ENCODE assay signal across 13 cellular contexts in genomic region chr5:141095263-141095641, GRCh38. TPM values are rescaled to one million over a fixed set of nuclear protein-coding genes. Genes with fewer than 3 reads are reported as not detected.
A peak's percentile ranks its signal among the peaks of the same experiment; 100 is the strongest.
DNase-seq lines count a peak whose midpoint lies in the region; ATAC-seq and TF ChIP-seq lines count a peak whose summit lies in the region.
"Had no signal": no experiment of that assay in that cellular context is flagged by ENCODE, and none has a peak within 500 bp of the region (broad histone marks: within the 10 kb centered on the region; RNA-seq: fewer than 3 reads in every experiment).

No MANE protein-coding gene starts in this region.

- POLR2A ChIA-PET in SK-N-SH (lab: Yijun Ruan, JAX), result no interaction called here

- H3K4me3 Mint-ChIP-seq in type B pancreatic cell, result peak overlapping the region; percentile 99
- H3K4me3 Mint-ChIP-seq: stimulated activated naive CD8-positive, alpha-beta T cell treated with anti-CD3 and anti-CD28 coated beads, Interleukin-15, amount 100 ng/mL, for 72 hours had no signal

- H3K4me3 ChIP-seq in SK-N-SH (ENCODE audit: low read depth in 2 of 2, low read length in 1 of 2), result peak overlapping the region in 1 of 2 experiments; percentile 51
- H3K4me3 ChIP-seq in breast epithelium, result peak overlapping the region in 2 of 3 donors; percentile 35 to 63
- peak overlapping the region; percentile 48 for H3K4me3 ChIP-seq in lower lobe of right lung

- ATAC-seq in SK-N-SH treated with all-trans-retinoic acid at 6 μM for 48 hours (no peak), lower lobe of right lung (no peak), GM21825 (IDR thresholded peaks at IDR 0.05; ENCODE audit: unreplicated experiment) (no peak)
- ATAC-seq: stimulated activated naive CD8-positive, alpha-beta T cell treated with anti-CD3 and anti-CD28 coated beads, Interleukin-15, amount 100 ng/mL, for 72 hours had no signal

- no peaks in the 10 kb centered on the region for H3K79me2 ChIP-seq in SK-N-SH (ENCODE audit: insufficient read depth)

- H3K27ac ChIP-seq in SK-N-SH (ENCODE audit: low read depth in 2 of 2, low read length in 1 of 2) (no peak overlapping the region), breast epithelium (no peak overlapping the region), lower lobe of right lung (no peak overlapping the region)
- H3K27ac ChIP-seq: neutrophil had no signal

- no peak for TF ChIP-seq POLR2A in breast epithelium (IDR thresholded peaks at IDR 0.05)

- H3K27me3 ChIP-seq in SK-N-SH (ENCODE audit: insufficient read depth) (no peaks in the 10 kb centered on the region), breast epithelium (no peaks in the 10 kb centered on the region), lower lobe of right lung (ENCODE audit: low read depth) (peaks cover 10% of the 10 kb centered on the region)

- TF ChIP-seq RAD21 in SK-N-SH (IDR thresholded peaks at IDR 0.05; ENCODE audit: low read length), result no peak

- H3K9me3 ChIP-seq in SK-N-SH, result no peaks in the 10 kb centered on the region
- H3K9me3 ChIP-seq in breast epithelium, result peaks cover 33 to 69% of the 10 kb centered on the region in 2 donors
- H3K9me3 ChIP-seq in lower lobe of right lung, result peaks cover 36% of the 10 kb centered on the region

- no peaks in the 10 kb centered on the region for H3K4me1 Mint-ChIP-seq in type B pancreatic cell (ENCODE audit: unreplicated experiment)
- H3K4me1 Mint-ChIP-seq: immature natural killer cell; stimulated activated naive CD8-positive, alpha-beta T cell treated with anti-CD3 and anti-CD28 coated beads, Interleukin-15, amount 100 ng/mL, for 72 hours had no signal

- H3K4me1 ChIP-seq in SK-N-SH (ENCODE audit: control insufficient read depth in 1 of 2, insufficient read depth in 2 of 2, low read depth in 1 of 2, low read length in 1 of 2), result no peaks in the 10 kb centered on the region
- H3K4me1 ChIP-seq in breast epithelium, result no peaks in the 10 kb centered on the region
- no peaks in the 10 kb centered on the region for H3K4me1 ChIP-seq in lower lobe of right lung

- no peaks in the 10 kb centered on the region for H3K36me3 ChIP-seq in SK-N-SH (replicated peaks in 1 of 2; ENCODE audit: control insufficient read depth in 1 of 2, insufficient read depth in 2 of 2, low read length in 1 of 2)
- no peaks in the 10 kb centered on the region for H3K36me3 ChIP-seq in breast epithelium
- H3K36me3 ChIP-seq in lower lobe of right lung, result no peaks in the 10 kb centered on the region
- H3K36me3 ChIP-seq: neutrophil had no signal

- H3K36me3 Mint-ChIP-seq in type B pancreatic cell, result peaks cover 39% of the 10 kb centered on the region

- peak overlapping the region; percentile 96 for H3K27ac Mint-ChIP-seq in type B pancreatic cell
- H3K27ac Mint-ChIP-seq: immature natural killer cell had no signal

- H3K9me2 ChIP-seq in SK-N-SH, result no peaks in the 10 kb centered on the region

- H3K4me2 ChIP-seq in SK-N-SH, result peak overlapping the region; percentile 37; the same call in 1 of the 2 replicates

- peaks cover 22% of the 10 kb centered on the region for H3K9me3 Mint-ChIP-seq in type B pancreatic cell

- peak overlapping the region; percentile 37; the same call in 1 of the 2 replicates for H3K9ac ChIP-seq in SK-N-SH

- H4K20me1 ChIP-seq in SK-N-SH (ENCODE audit: insufficient read depth), result no peaks in the 10 kb centered on the region

- H3K27me3 Mint-ChIP-seq in type B pancreatic cell, result peaks cover 2% of the 10 kb centered on the region

- intact Hi-C loops in breast epithelium (cut with DNase I; ENCODE audit: low total_unique reads), result no loop called here
- intact Hi-C loops in lower lobe of right lung (cut with DNase I), result no loop called here

- CTCF ChIA-PET in SK-N-SH (lab: Yijun Ruan, JAX), result interaction anchor here (2.0 to 2.2 kb wide), 2 partner anchors 11 to 26 kb away, joined by 5 to 10 read pairs; partner anchors contain the start of gene PCDHB4

- TF ChIP-seq EP300 in SK-N-SH (IDR thresholded peaks at IDR 0.05; ENCODE audit: borderline replicate concordance in 1 of 2, low read depth in 1 of 2, low read length in 1 of 2), result no peak

- TF ChIP-seq CTCF in SK-N-SH (IDR thresholded peaks at IDR 0.05) (no peak), breast epithelium (IDR thresholded peaks at IDR 0.05) (no peak), lower lobe of right lung (IDR thresholded peaks at IDR 0.05) (no peak), type B pancreatic cell (conservative IDR thresholded peaks at IDR 0.05) (no peak)

- DNase-seq in SK-N-SH, result no peak
- DNase-seq in breast epithelium (ENCODE audit: low spot score in 2 of 2), result no peak
- no peak for DNase-seq in lower lobe of right lung
- DNase-seq in type B pancreatic cell (ENCODE audit: extremely low spot score, unreplicated experiment), result no peak
- DNase-seq in hepatic stellate cell (ENCODE audit: low spot score), result no peak
- no peak for DNase-seq in activated naive CD4-positive, alpha-beta T cell treated with anti-CD3 and anti-CD28 coated beads, Interleukin-2, amount 50 U/mL, for 16 hours
- DNase-seq: immature natural killer cell; stimulated activated CD4-positive, alpha-beta T cell treated with anti-CD3 and anti-CD28 coated beads, Interleukin-4, amount 100 ng/mL, for 1 hour; stimulated activated naive CD8-positive, alpha-beta T cell treated with anti-CD3 and anti-CD28 coated beads, Interleukin-15, amount 100 ng/mL, for 72 hours had no signal

- H2AFZ ChIP-seq in SK-N-SH (ENCODE audit: low read depth), result no peak overlapping the region

- no peaks in the 10 kb centered on the region for H3F3A ChIP-seq in SK-N-SH (replicated peaks; ENCODE audit: insufficient read depth)

- WGBS in SK-N-SH (ENCODE audit: low lambda C conversion rate), result 51% methylated on average over 12 of the region's 12 CpGs

TF ChIP-seq in SK-N-SH, 30 proteins besides CTCF, POLR2A, EP300 and RAD21 (continues in another document):
- no peak for TF ChIP-seq SMC3 (IDR thresholded peaks at IDR 0.05; ENCODE audit: low read depth, low read length)
- TF ChIP-seq, protein P1, sequence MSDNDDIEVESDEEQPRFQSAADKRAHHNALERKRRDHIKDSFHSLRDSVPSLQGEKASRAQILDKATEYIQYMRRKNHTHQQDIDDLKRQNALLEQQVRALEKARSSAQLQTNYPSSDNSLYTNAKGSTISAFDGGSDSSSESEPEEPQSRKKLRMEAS (IDR thresholded peaks at IDR 0.05; ENCODE audit: low read depth), result no peak
- TF ChIP-seq FOXM1 (IDR thresholded peaks at IDR 0.05; ENCODE audit: low read depth), result no peak
- TF ChIP-seq IRF3 (IDR thresholded peaks at IDR 0.05; ENCODE audit: low read depth, low read length), result no peak

TF ChIP-seq in SK-N-SH treated with all-trans-retinoic acid at 6 μM for 48 hours, 23 proteins besides CTCF, POLR2A, EP300 and RAD21 (continues in another document):
- TF ChIP-seq ZNF565 (CRISPR knock-in tag; conservative IDR thresholded peaks at IDR 0.05; ENCODE audit: low read depth), result no peak
- no peak for TF ChIP-seq POU6F1 (CRISPR knock-in tag; IDR thresholded peaks at IDR 0.05; ENCODE audit: borderline replicate concordance, low read depth)
- no peak for TF ChIP-seq ZFP3 (CRISPR knock-in tag; IDR thresholded peaks at IDR 0.05)

RNA-seq across cellular contexts. Expression of gene PCDHB2, which starts 0.8 kb away (rescaled TPM):
- 1.6 and 1.8 TPM in 2 replicates for polyA plus RNA-seq in SK-N-SH (2012; rRNA removed)
- polyA plus RNA-seq in SK-N-SH (2012; cell fraction: cytosol; rRNA removed), result 1.3 and 2.1 TPM in 2 replicates
- polyA plus RNA-seq in SK-N-SH (2012; cell fraction: nucleus; rRNA removed), result 4.0 and 4.5 TPM in 2 replicates
- total RNA-seq in breast epithelium (10 to 100 TPM in 1 of 3 donors, 1 to 10 TPM in 2; 3.8 to 10.8 (median 9.8) TPM), lower lobe of right lung (5.6 TPM), type B pancreatic cell (ENCODE audit: low replicate concordance) (33.7 and 36.3 TPM in 2 replicates)
- polyA plus RNA-seq: immature natural killer cell had no signal

RNA-seq across cellular contexts. Expression of gene PCDHB3, which starts 5.0 kb away (rescaled TPM):
- 1.7 and 2.2 TPM in 2 replicates for polyA plus RNA-seq in SK-N-SH (2012; rRNA removed)
- 1.5 and 2.0 TPM in 2 replicates for polyA plus RNA-seq in SK-N-SH (2012; cell fraction: cytosol; rRNA removed)
- 1.9 and 2.9 TPM in 2 replicates for polyA plus RNA-seq in SK-N-SH (2012; cell fraction: nucleus; rRNA removed)
- 1 to 10 TPM; 3.4 to 6.2 (median 5.4) TPM for total RNA-seq in breast epithelium
- 1.5 TPM for total RNA-seq in lower lobe of right lung
- 3.9 and 5.4 TPM in 2 replicates for total RNA-seq in type B pancreatic cell (ENCODE audit: low replicate concordance)
- total RNA-seq: endothelial cell of umbilical vein had no signal
- polyA plus RNA-seq: immature natural killer cell had no signal

RNA-seq across cellular contexts. Expression of gene PCDHB4, which starts 26.4 kb away (rescaled TPM):
- polyA plus RNA-seq in SK-N-SH (2012; rRNA removed), result 0.36 and 0.51 TPM in 2 replicates
- polyA plus RNA-seq in SK-N-SH (2012; cell fraction: cytosol; rRNA removed), result 0.41 and 0.66 TPM in 2 replicates
- polyA plus RNA-seq in SK-N-SH (2012; cell fraction: nucleus; rRNA removed), result 1.3 and 1.5 TPM in 2 replicates
- total RNA-seq in breast epithelium, result 1 to 10 TPM; 7.5 to 9.2 (median 7.7) TPM
- 2.2 TPM for total RNA-seq in lower lobe of right lung
- total RNA-seq in type B pancreatic cell (ENCODE audit: low replicate concordance), result 1.3 and 2.7 TPM in 2 replicates
- total RNA-seq: endothelial cell of umbilical vein had no signal
- polyA plus RNA-seq: immature natural killer cell had no signal

RNA-seq across cellular contexts. Expression of gene PCDHB5, which starts 39.8 kb away (rescaled TPM):
- 0.08 and 0.10 TPM in 2 replicates for polyA plus RNA-seq in SK-N-SH (2012; rRNA removed)
- 0.04 TPM in 2 replicates for polyA plus RNA-seq in SK-N-SH (2012; cell fraction: cytosol; rRNA removed)
- 0.80 and 0.85 TPM in 2 replicates for polyA plus RNA-seq in SK-N-SH (2012; cell fraction: nucleus; rRNA removed)
- total RNA-seq in breast epithelium, result 1 to 10 TPM; 3.4 to 9.8 (median 6.4) TPM
- 1.8 TPM for total RNA-seq in lower lobe of right lung
- 7.3 and 28.8 TPM in 2 replicates for total RNA-seq in type B pancreatic cell (ENCODE audit: low replicate concordance)
- polyA plus RNA-seq: immature natural killer cell had no signal

RNA-seq across cellular contexts. Expression of gene PCDHB1, which starts 44.1 kb away (rescaled TPM):
- polyA plus RNA-seq in SK-N-SH (2012; rRNA removed), result not detected in 2 replicates
- polyA plus RNA-seq in SK-N-SH (2012; cell fraction: cytosol; rRNA removed), result not detected in 2 replicates
- not detected in 2 replicates for polyA plus RNA-seq in SK-N-SH (2012; cell fraction: nucleus; rRNA removed)
- total RNA-seq in breast epithelium, result under 1 TPM in 2 of 3 donors, not detected in 1; under 0.01 TPM
- total RNA-seq in lower lobe of right lung, result 0.15 TPM
- 0.05 and 0.24 TPM in 2 replicates for total RNA-seq in type B pancreatic cell (ENCODE audit: low replicate concordance)
- total RNA-seq: endothelial cell of umbilical vein had no signal
- polyA plus RNA-seq: endothelial cell of umbilical vein, immature natural killer cell had no signal
